ENCODE assay signal across 19 cellular contexts in genomic region chr2:202016579-202017227, GRCh38. TPM values are rescaled to one million over a fixed set of nuclear protein-coding genes. Genes with fewer than 3 reads are reported as not detected.
"Had no signal": no experiment of that assay in that cellular context is flagged by ENCODE, and none has a peak within 500 bp of the region (broad histone marks: within the 10 kb centered on the region; RNA-seq: fewer than 3 reads in every experiment).

No MANE protein-coding gene starts in this region.

- H3K27ac Mint-ChIP-seq: activated naive CD4-positive, alpha-beta T cell treated with anti-CD3 and anti-CD28 coated beads, Interleukin-2, amount 10 ng/mL, durations not matched to agents 7 days and 5 days; activated T-helper 2 cell treated with anti-CD3 and anti-CD28 coated beads, Interferon-gamma antibody, Interleukin-2, Interleukin-4, amounts not matched to agents 10 μg/mL and 5 μg/mL and 100 μg/mL, durations not matched to agents 14 hours and 24 hours and 36 hours; naive B cell had no signal

- H3K9me3 Mint-ChIP-seq: activated naive CD4-positive, alpha-beta T cell treated with anti-CD3 and anti-CD28 coated beads, Interleukin-2, amount 10 ng/mL, durations not matched to agents 7 days and 5 days; activated T-helper 2 cell treated with anti-CD3 and anti-CD28 coated beads, Interferon-gamma antibody, Interleukin-2, Interleukin-4, amounts not matched to agents 10 μg/mL and 5 μg/mL and 100 μg/mL, durations not matched to agents 14 hours and 24 hours and 36 hours; naive B cell had no signal

- H3K9me3 ChIP-seq: colonic mucosa, esophagus squamous epithelium, lower lobe of right lung, tibial nerve, vagina had no signal

- H3K36me3 Mint-ChIP-seq: activated naive CD4-positive, alpha-beta T cell treated with anti-CD3 and anti-CD28 coated beads, Interleukin-2, amount 10 ng/mL, durations not matched to agents 7 days and 5 days; naive B cell had no signal

- ATAC-seq: lower lobe of right lung had no signal

- H3K4me1 Mint-ChIP-seq: activated naive CD4-positive, alpha-beta T cell treated with anti-CD3 and anti-CD28 coated beads, Interleukin-2, amount 10 ng/mL, durations not matched to agents 7 days and 5 days; naive B cell had no signal

- H3K36me3 ChIP-seq: colonic mucosa, esophagus squamous epithelium, lower lobe of right lung, tibial nerve, vagina had no signal

- H3K4me3 Mint-ChIP-seq: activated naive CD4-positive, alpha-beta T cell treated with anti-CD3 and anti-CD28 coated beads, Interleukin-2, amount 10 ng/mL, durations not matched to agents 7 days and 5 days; naive B cell had no signal

- H3K27ac ChIP-seq: colonic mucosa, esophagus squamous epithelium, lower lobe of right lung, tibial nerve, vagina had no signal

- H3K4me3 ChIP-seq: colonic mucosa, esophagus squamous epithelium, lower lobe of right lung, tibial nerve, vagina had no signal

- H3K27me3 ChIP-seq: colonic mucosa, esophagus squamous epithelium, tibial nerve, vagina had no signal

- DNase-seq: activated CD4-positive, alpha-beta T cell treated with anti-CD3 and anti-CD28 coated beads for 1 hour; activated CD4-positive, alpha-beta T cell treated with anti-CD3 and anti-CD28 coated beads, Interleukin-2, amount 50 U/mL, for 4 hours; activated naive CD4-positive, alpha-beta T cell treated with anti-CD3 and anti-CD28 coated beads, Interleukin-2, amount 10 ng/mL, durations not matched to agents 7 days and 5 days; colonic mucosa; esophagus squamous epithelium; glutamatergic neuron; kidney glomerular epithelial cell; lower lobe of right lung; naive B cell; small intestine; stimulated activated CD4-positive, alpha-beta T cell treated with anti-CD3 and anti-CD28 coated beads, Interleukin-4, amount 100 ng/mL, for 24 hours; stimulated activated CD8-positive, alpha-beta memory T cell treated with anti-CD3 and anti-CD28 coated beads, Interleukin-4, amount 100 ng/mL, for 48 hours; stimulated activated naive CD4-positive, alpha-beta T cell treated with Interleukin-2 at 50 U/mL for 16 hours; T-helper 9 cell had no signal

- H3K4me1 ChIP-seq: colonic mucosa, tibial nerve had no signal

RNA-seq across cellular contexts. Expression of gene KIAA2012, which starts 56.4 kb away (rescaled TPM):
- total RNA-seq: activated T-helper 2 cell treated with anti-CD3 and anti-CD28 coated beads, Interferon-gamma antibody, Interleukin-2, Interleukin-4, amounts not matched to agents 10 μg/mL and 5 μg/mL and 100 μg/mL, durations not matched to agents 14 hours and 24 hours and 36 hours; astrocyte; colonic mucosa; esophagus squamous epithelium; mononuclear cell; tibial nerve; vagina had no signal
